In genomic region chr19:35322014-35322413, GRCh38 we compare ENCODE assay signal across 28 cellular contexts. TPM values are rescaled to one million over a fixed set of nuclear protein-coding genes. Genes with fewer than 3 reads are reported as not detected.
"Had no signal": no experiment of that assay in that cellular context is flagged by ENCODE, and none has a peak within 500 bp of the region (broad histone marks: within the 10 kb centered on the region; RNA-seq: fewer than 3 reads in every experiment).

No MANE protein-coding gene starts in this region.

- DNase-seq: effector memory CD4-positive, alpha-beta T cell; hypothalamus; kidney glomerular epithelial cell; natural killer cell; nucleus accumbens; ovary; small intestine; stimulated activated CD4-positive, alpha-beta T cell treated with anti-CD3 and anti-CD28 coated beads, Interleukin-12 subunit alpha, Interleukin-12 subunit beta, amount 100 ng/mL, for 4 hours; stimulated activated naive CD8-positive, alpha-beta T cell treated with anti-CD3 and anti-CD28 coated beads, Interleukin-15, Interleukin-2, amounts not matched to agents 100 U/mL and 50 U/mL, for 24 hours; thyroid gland had no signal

- H3K27me3 Mint-ChIP-seq: type B pancreatic cell had no signal

- H3K4me3 ChIP-seq: coronary artery, heart left ventricle, mucosa of descending colon, ovary, right atrium auricular region, suprapubic skin, thyroid gland had no signal

- H3K27me3 ChIP-seq: heart left ventricle, ovary, right atrium auricular region, suprapubic skin, thyroid gland had no signal

- H3K36me3 ChIP-seq: heart left ventricle, ovary, right atrium auricular region, suprapubic skin, thyroid gland had no signal

- H3K4me3 Mint-ChIP-seq: natural killer cell, neural crest cell, type B pancreatic cell had no signal

- ATAC-seq: esophagus mucosa; heart left ventricle; mucosa of descending colon; natural killer cell; stimulated activated naive CD8-positive, alpha-beta T cell treated with anti-CD3 and anti-CD28 coated beads, Interleukin-15, Interleukin-2, amounts not matched to agents 100 U/mL and 50 U/mL, for 24 hours had no signal

- H3K36me3 Mint-ChIP-seq: natural killer cell, type B pancreatic cell had no signal

- FAIRE-seq: endometrium, frontal cortex, islet of Langerhans, small intestine, urothelium cell line had no signal

- H3K9me3 ChIP-seq: mucosa of descending colon, ovary, suprapubic skin, thyroid gland had no signal

- H3K27ac ChIP-seq: coronary artery, heart left ventricle, ovary, right atrium auricular region, suprapubic skin, thyroid gland had no signal

- H3K4me1 ChIP-seq: right atrium auricular region had no signal

- H3K9me3 Mint-ChIP-seq: neural crest cell, type B pancreatic cell had no signal

- H3K27ac Mint-ChIP-seq: natural killer cell, type B pancreatic cell had no signal

RNA-seq across cellular contexts. Expression of gene CD22, which starts 7.0 kb away (rescaled TPM):
- total RNA-seq: frontal cortex, lung microvascular endothelial cell, neural crest cell, suprapubic skin had no signal

RNA-seq across cellular contexts. Expression of gene FFAR1, which starts 25.7 kb away (rescaled TPM):
- total RNA-seq: esophagus mucosa, fibroblast of lung, frontal cortex, glomerular endothelial cell, heart left ventricle, liver, lung microvascular endothelial cell, mesenteric fat pad, mucosa of descending colon, neural crest cell, posterior vena cava, right atrium auricular region, suprapubic skin, thyroid gland had no signal
- polyA plus RNA-seq: fibroblast of lung, heart left ventricle, liver had no signal

RNA-seq across cellular contexts. Expression of gene MAG, which starts 30.1 kb away (rescaled TPM):
- total RNA-seq: esophagus mucosa, frontal cortex, glomerular endothelial cell, lung microvascular endothelial cell, mesenteric fat pad, natural killer cell, neural crest cell, posterior vena cava, right atrium auricular region, suprapubic skin had no signal
- polyA plus RNA-seq: fibroblast of lung, small intestine had no signal

RNA-seq across cellular contexts. Expression of gene FFAR3, which starts 36.2 kb away (rescaled TPM):
- total RNA-seq: esophagus mucosa, fibroblast of lung, frontal cortex, glomerular endothelial cell, neural crest cell, right atrium auricular region, suprapubic skin had no signal
- polyA plus RNA-seq: fibroblast of lung, liver had no signal

RNA-seq across cellular contexts. Expression of gene HAMP, which starts 39.7 kb away (rescaled TPM):
- total RNA-seq: esophagus mucosa, fibroblast of lung, frontal cortex, mesenteric fat pad, mucosa of descending colon, posterior vena cava, thyroid gland had no signal
- polyA plus RNA-seq: fibroblast of lung had no signal
